In the genomic region with DNA sequence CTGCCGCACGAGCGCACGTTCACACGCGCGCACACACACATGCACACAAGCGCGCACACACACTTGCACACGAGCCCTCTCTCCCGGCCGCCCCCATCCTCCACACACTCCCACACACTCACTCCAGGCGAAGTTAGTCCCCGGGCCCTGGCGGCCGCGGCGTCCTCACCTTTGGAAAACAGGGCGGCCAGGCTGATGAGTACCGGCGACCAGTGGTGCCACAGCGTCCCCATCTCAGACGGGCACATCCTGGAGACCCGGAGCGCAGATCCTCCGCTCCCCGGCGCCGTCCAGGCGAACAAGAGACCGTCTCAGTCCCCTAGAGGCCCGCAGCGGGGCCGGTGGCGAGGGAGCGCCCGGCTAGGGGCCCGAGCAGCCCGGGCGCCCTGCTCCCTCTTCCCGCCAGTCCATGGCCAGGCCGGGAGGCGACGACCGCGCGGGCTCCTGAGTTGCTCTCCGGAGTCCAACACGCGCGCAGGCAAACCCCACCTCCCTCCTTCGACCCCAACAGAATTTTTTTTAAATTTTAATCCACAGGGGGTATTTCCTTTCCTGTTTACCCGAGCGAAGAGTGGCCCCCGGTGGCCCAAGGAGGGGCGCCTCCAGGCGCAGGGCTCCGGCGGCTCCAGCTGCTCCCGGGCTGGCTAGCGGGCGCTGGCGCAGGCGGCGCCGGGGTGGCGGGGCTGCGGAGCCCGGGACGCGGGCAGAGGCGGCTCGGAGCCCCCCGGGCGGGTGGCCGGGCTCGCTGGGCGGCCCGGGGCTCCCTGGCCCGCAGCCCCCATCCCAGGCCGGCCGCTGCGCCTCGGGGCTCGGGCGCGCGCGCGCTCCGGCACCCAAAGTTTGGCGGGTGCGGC, we compare ENCODE assay signal across 15 cellular contexts. TPM values are rescaled to one million over a fixed set of nuclear protein-coding genes. Genes with fewer than 3 reads are reported as not detected.
A peak's percentile ranks its signal among the peaks of the same experiment; 100 is the strongest.
DNase-seq lines count a peak whose midpoint lies in the region; ATAC-seq and TF ChIP-seq lines count a peak whose summit lies in the region.
"Had no signal": no experiment of that assay in that cellular context is flagged by ENCODE, and none has a peak within 500 bp of the region (broad histone marks: within the 10 kb centered on the region; RNA-seq: fewer than 3 reads in every experiment).

No MANE protein-coding gene starts in this region.

- H3K9me3 ChIP-seq in skeletal muscle satellite cell (replicated peaks; ENCODE audit: low read length): no peaks in the 10 kb centered on the region

- no peak for TF ChIP-seq CTCF in astrocyte of the spinal cord (IDR thresholded peaks at IDR 0.05; ENCODE audit: low read depth, low read length)

- H3K4me3 ChIP-seq in astrocyte of the spinal cord (ENCODE audit: low read depth, low read length): peak overlapping the region; percentile 38
- H3K4me3 ChIP-seq in skeletal muscle satellite cell (ENCODE audit: low read length): peak overlapping the region; percentile 64
- H3K4me3 ChIP-seq: SK-N-MC had no signal

- H3K36me3 ChIP-seq in skeletal muscle satellite cell (ENCODE audit: insufficient read depth, low read length): no peaks in the 10 kb centered on the region

- DNase-seq in DMS53 (lab: John Stamatoyannopoulos, UW) (peak; percentile 57), DMS53 treated with DMSO at 0.1 percent for 48 hours (lab: John Stamatoyannopoulos, UW; ENCODE audit: unreplicated experiment) (no peak), astrocyte of the spinal cord (ENCODE audit: low read depth, low spot score) (peak; percentile 24), islet precursor cell (peak; percentile 72)
- no peak for DNase-seq in activated CD4-positive, alpha-beta T cell treated with anti-CD3 and anti-CD28 coated beads, Interleukin-2, amount 50 U/mL, for 4 hours
- DNase-seq: CD4-positive, CD25-positive, alpha-beta regulatory T cell; GOT3; NCI-H1694 treated with DMSO at 0.1 percent for 48 hours had no signal

- peak overlapping the region; percentile 70 for H3K9ac ChIP-seq in skeletal muscle satellite cell (ENCODE audit: low read depth, low read length)
- H3K9ac ChIP-seq: KMS-11 had no signal

- in situ Hi-C loops in astrocyte of the spinal cord (cut with HindIII; ENCODE audit: low sequenced_read_pairs): no loop called here

- peaks cover 13% of the 10 kb centered on the region for H3K4me1 ChIP-seq in skeletal muscle satellite cell (ENCODE audit: control insufficient read depth, insufficient read depth, low read length)

- H3K27me3 ChIP-seq in skeletal muscle satellite cell (ENCODE audit: control insufficient read depth, insufficient read depth, low read length): no peaks in the 10 kb centered on the region

- ATAC-seq in GM19328 (IDR thresholded peaks at IDR 0.05; ENCODE audit: unreplicated experiment) (no peak), HG03280 (IDR thresholded peaks at IDR 0.05; ENCODE audit: unreplicated experiment) (no peak)

- H3K4me2 ChIP-seq in skeletal muscle satellite cell (ENCODE audit: low read length): peak overlapping the region; percentile 70
- H3K4me2 ChIP-seq: KMS-11 had no signal

RNA-seq across cellular contexts. Expression of a gene that starts 0.5 kb away (rescaled TPM):
- under 0.01 TPM in 1 of 2 replicates, not detected in the other for total RNA-seq in skeletal muscle satellite cell (2012; rRNA removed)
- total RNA-seq: activated CD8-positive, alpha-beta memory T cell treated with anti-CD3 and anti-CD28 coated beads for 36 hours; bronchial epithelial cell; CD4-positive, CD25-positive, alpha-beta regulatory T cell had no signal

Comparison
In these comparisons a context has a peak if more than half of its experiments do, and no peak if none do; other contexts are left out.
1. DNase-seq: peak in DMS53 (single experiment), astrocyte of the spinal cord (single experiment) and islet precursor cell (single experiment); none in DMS53 treated with DMSO at 0.1 percent for 48 hours (single experiment) and activated CD4-positive, alpha-beta T cell treated with anti-CD3 and anti-CD28 coated beads, Interleukin-2, amount 50 U/mL, for 4 hours (0 of 2).